In the genomic region with DNA sequence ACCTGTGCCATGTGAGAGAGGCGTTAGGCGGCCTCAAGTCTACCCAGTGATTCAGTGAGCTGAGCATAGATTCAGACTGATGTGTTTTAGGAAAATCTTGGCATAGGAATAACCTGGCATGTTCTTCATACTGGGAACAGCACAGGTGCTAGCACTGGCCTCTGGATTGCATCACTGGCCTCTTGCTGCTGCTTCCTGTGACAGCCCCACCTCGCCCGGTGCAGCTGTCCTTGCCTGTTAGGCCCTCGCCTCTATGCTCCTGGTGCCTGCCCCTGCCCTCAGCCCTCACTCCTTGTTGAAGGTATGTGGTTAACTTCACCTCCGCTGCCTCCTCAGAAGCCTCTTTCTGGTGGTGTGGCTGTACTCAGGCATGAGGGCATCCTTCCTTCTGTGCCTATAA, we compare ENCODE assay signal across 34 cellular contexts. TPM values are rescaled to one million over a fixed set of nuclear protein-coding genes. Genes with fewer than 3 reads are reported as not detected.
DNase-seq lines count a peak whose midpoint lies in the region; ATAC-seq, FAIRE-seq and TF ChIP-seq lines count a peak whose summit lies in the region.
"Had no signal": no experiment of that assay in that cellular context is flagged by ENCODE, and none has a peak within 500 bp of the region (broad histone marks: within the 10 kb centered on the region; RNA-seq: fewer than 3 reads in every experiment).

No MANE protein-coding gene starts in this region.

- BruUV-seq in HCT116 (replicated peaks; lab: Mats Ljungman, UMichigan) (no TSS peak), GM12878 (replicated peaks; lab: Mats Ljungman, UMichigan) (no TSS peak)

- TF ChIP-seq RAD21 in HCT116 (IDR thresholded peaks at IDR 0.05; ENCODE audit: low read depth): no peak
- TF ChIP-seq RAD21 in GM12878 (IDR thresholded peaks at IDR 0.05; ENCODE audit: insufficient read depth, low read depth, low read length): no peak

- TF ChIP-seq POLR2A in HCT116 (IDR thresholded peaks at IDR 0.05; ENCODE audit: borderline replicate concordance, extremely low read depth, insufficient read depth, insufficient read length) (no peak), GM12878 (IDR thresholded peaks at IDR 0.05; ENCODE audit: low read depth, low read length) (peak; percentile 41; the same call in 1 of the 2 replicates)

- WGBS in GM12878 (ENCODE audit: insufficient coverage, insufficient replicate concordance, low lambda C conversion rate, missing lambda C conversion rate): 98% methylated on average over 6 of the region's 6 CpGs
- 90 to 95% methylated on average over 6 of the region's 6 CpGs for WGBS in aorta, 2 donors

- DNase-seq in COLO668 (lab: John Stamatoyannopoulos, UW; ENCODE audit: unreplicated experiment): peak; percentile 6
- no peak for DNase-seq in HCT116 (ENCODE audit: low read depth, low spot score)
- DNase-seq in GM12878 (ENCODE audit: low read depth, low spot score): no peak
- DNase-seq in mucosa of descending colon: no peak
- DNase-seq in ureter (ENCODE audit: low spot score): no peak
- no peak for DNase-seq in aorta
- no peak for DNase-seq in activated CD4-positive, alpha-beta T cell treated with anti-CD3 and anti-CD28 coated beads, Interleukin-2, amount 50 U/mL, for 1 hour
- DNase-seq: activated CD4-positive, alpha-beta T cell treated with anti-CD3 and anti-CD28 coated beads, Interleukin-2, amount 50 U/mL, for 48 hours; activated naive CD4-positive, alpha-beta T cell treated with Interleukin-2 at 50 U/mL for 16 hours; activated T-cell treated with anti-CD3 and anti-CD28 coated beads, Interleukin-2, amount 50 U/mL, for 72 hours; AML-193; CD4-positive, CD25-positive, alpha-beta regulatory T cell; cerebellar nuclear complex; HCEC 1CT; Karpas-422; kidney glomerular epithelial cell; midbrain; MV-4-11; naive thymus-derived CD8-positive, alpha-beta T cell; NCI-H1436; NCI-H2107; NCI-H446 treated with DMSO at 0.1 percent for 48 hours; occipital lobe; OCI-M1; stimulated activated naive CD4-positive, alpha-beta T cell; T-helper 17 cell had no signal

- H3K36me3 ChIP-seq in HCT116 (ENCODE audit: control insufficient read depth in 1 of 2, insufficient read depth in 2 of 2, low read length in 2 of 2): no peaks in the 10 kb centered on the region
- peaks cover 42 to 67% of the 10 kb centered on the region in 2 experiments for H3K36me3 ChIP-seq in GM12878 (ENCODE audit: control insufficient read depth in 2 of 2, insufficient read depth in 2 of 2, low read length in 1 of 2)
- no peaks in the 10 kb centered on the region for H3K36me3 ChIP-seq in mucosa of descending colon (ENCODE audit: low read depth)
- no peaks in the 10 kb centered on the region for H3K36me3 ChIP-seq in aorta (ENCODE audit: control insufficient read depth in 1 of 2, insufficient read depth in 2 of 2, low read length in 1 of 2)
- H3K36me3 ChIP-seq: suprapubic skin had no signal

- H3K4me2 ChIP-seq in HCT116 (ENCODE audit: low read length) (no peak overlapping the region; the same call in 1 of the 2 replicates), GM12878 (ENCODE audit: control insufficient read depth, insufficient read depth) (no peak overlapping the region)

- H2AFZ ChIP-seq in HCT116 (ENCODE audit: low read depth, low read length, poor library complexity, severe bottlenecking) (no peak overlapping the region), GM12878 (ENCODE audit: control insufficient read depth, low read depth, low read length) (no peak overlapping the region)

- RAD21 ChIA-PET in HCT116 (lab: Charles Lee; ENCODE audit: low non-redundant PET in 1 of 2, low total read pairs in 2 of 2, uncharacterized antibody in 2 of 2, unreplicated experiment in 2 of 2) (no interaction called here), GM12878 (lab: Charles Lee; ENCODE audit: unreplicated experiment) (interaction anchor here (0.6 to 2.6 kb wide), 3 partner anchors 62 to 68 kb away, joined by 3 to 9 read pairs (median 3); no protein-coding TSS in a partner anchor)

- CTCF ChIA-PET in HCT116 (lab: Charles Lee) (no interaction called here), GM12878 (lab: Yijun Ruan, JAX) (interaction anchor here (1.2 to 23.4 kb wide), 2 partner anchors 20 to 70 kb away, joined by 3 to 790 read pairs; no protein-coding TSS in a partner anchor)

- intact Hi-C loops in HCT116 (cut with micrococcal nuclease): loop anchor here (5.0 kb wide), 1 partner anchor 67 kb away; no protein-coding TSS in a partner anchor
- intact Hi-C loops in GM12878 (cut with micrococcal nuclease; ENCODE audit: unreplicated experiment): no loop called here
- intact Hi-C loops in mucosa of descending colon (cut with DNase I, micrococcal nuclease): loop anchor here in 1 of 2 donors (5.0 kb wide), 1 partner anchor 67 kb away; no protein-coding TSS in a partner anchor
- intact Hi-C loops in aorta (cut with DNase I): no loop called here

- TF ChIP-seq CTCF in HCT116 (IDR thresholded peaks at IDR 0.05 in 2 of 3, conservative IDR thresholded peaks at IDR 0.05 in 1 of 3; ENCODE audit: borderline replicate concordance in 1 of 3, insufficient read depth in 1 of 3, low read depth in 2 of 3, low read length in 2 of 3): no peak
- TF ChIP-seq CTCF in GM12878 (IDR thresholded peaks at IDR 0.05 in 2 of 3, conservative IDR thresholded peaks at IDR 0.05 in 1 of 3; ENCODE audit: control insufficient read depth in 2 of 3, extremely low read depth in 1 of 3, insufficient read depth in 1 of 3, low read depth in 3 of 3, low read length in 3 of 3): no peak
- TF ChIP-seq CTCF in mucosa of descending colon (IDR thresholded peaks at IDR 0.05): no peak

- SMC1A ChIA-PET in GM12878 (lab: Charles Lee; ENCODE audit: uncharacterized antibody, unreplicated experiment): interaction anchor here (0.6 to 12.1 kb wide), 3 partner anchors 62 to 74 kb away, joined by 3 to 424 read pairs (median 4); no protein-coding TSS in a partner anchor

- H3K9me2 ChIP-seq in HCT116 (ENCODE audit: insufficient read depth): no peaks in the 10 kb centered on the region

- no peaks in the 10 kb centered on the region for H4K20me1 ChIP-seq in HCT116 (ENCODE audit: insufficient read depth)
- no peaks in the 10 kb centered on the region for H4K20me1 ChIP-seq in GM12878 (ENCODE audit: control insufficient read depth, insufficient read depth)

- ATAC-seq in HCT116 (no peak), GM12878 (no peak), mucosa of descending colon (peak; percentile 8), aorta (ENCODE audit: low FRiP score) (no peak)
- ATAC-seq: activated CD4-positive, CD25-positive, alpha-beta regulatory T cell treated with anti-CD3 and anti-CD28 coated beads, Interleukin-2, amount 50 U/mL, for 24 hours; activated T-cell treated with anti-CD3 and anti-CD28 coated beads, Interleukin-2, amount 50 U/mL, for 72 hours; naive thymus-derived CD8-positive, alpha-beta T cell; SK-N-SH treated with all-trans-retinoic acid at 6 μM for 48 hours; T-helper 17 cell had no signal

- TF ChIP-seq EP300 in GM12878 (IDR thresholded peaks at IDR 0.05; ENCODE audit: borderline replicate concordance in 1 of 2, control insufficient read depth in 1 of 2, low read depth in 2 of 2, low read length in 2 of 2): no peak

- H3K27me3 ChIP-seq in HCT116 (ENCODE audit: insufficient read depth, low read length) (no peaks in the 10 kb centered on the region), GM12878 (replicated peaks in 1 of 2; ENCODE audit: control insufficient read depth in 2 of 2, insufficient read depth in 2 of 2, low read length in 1 of 2) (no peaks in the 10 kb centered on the region), aorta (ENCODE audit: control insufficient read depth in 1 of 2, insufficient read depth in 2 of 2, low read length in 1 of 2) (no peaks in the 10 kb centered on the region)
- H3K27me3 ChIP-seq: suprapubic skin had no signal

- POLR2A ChIA-PET in HCT116 (lab: Charles Lee): no interaction called here
- POLR2A ChIA-PET in GM12878 (lab: Charles Lee): no interaction called here

- H3K4me1 ChIP-seq in HCT116 (ENCODE audit: control insufficient read depth in 1 of 2, insufficient read depth in 2 of 2, low read length in 2 of 2): peaks cover 0 to 6% of the 10 kb centered on the region in 2 experiments; a peak in 1 of 4 replicates
- H3K4me1 ChIP-seq in GM12878 (ENCODE audit: control insufficient read depth, insufficient read depth, low read length): peaks cover 5% of the 10 kb centered on the region
- H3K4me1 ChIP-seq in mucosa of descending colon (ENCODE audit: low read depth): no peaks in the 10 kb centered on the region
- H3K4me1 ChIP-seq in aorta (ENCODE audit: control insufficient read depth in 1 of 2, insufficient read depth in 2 of 2, low read length in 2 of 2): no peaks in the 10 kb centered on the region
- H3K4me1 ChIP-seq: suprapubic skin had no signal

- FAIRE-seq in GM12878 (lab: Jason Lieb, UNC): no peak
- FAIRE-seq: D721Med, endometrium, frontal cortex had no signal

- H3K9me3 ChIP-seq in HCT116 (ENCODE audit: control insufficient read depth in 1 of 2, insufficient read depth in 1 of 2, low read depth in 1 of 2, low read length in 2 of 2) (no peaks in the 10 kb centered on the region), GM12878 (replicated peaks; ENCODE audit: control insufficient read depth, insufficient read depth, low read length) (no peaks in the 10 kb centered on the region), mucosa of descending colon (no peaks in the 10 kb centered on the region), aorta (ENCODE audit: control insufficient read depth, low read length) (no peaks in the 10 kb centered on the region)
- H3K9me3 ChIP-seq: suprapubic skin had no signal

- no peak overlapping the region for H3K27ac ChIP-seq in HCT116 (ENCODE audit: low read depth, low read length)
- H3K27ac ChIP-seq in GM12878 (ENCODE audit: control insufficient read depth, insufficient read depth): no peak overlapping the region
- H3K27ac ChIP-seq in aorta (ENCODE audit: low read depth in 1 of 2, low read length in 2 of 2): no peak overlapping the region
- H3K27ac ChIP-seq: suprapubic skin had no signal

- no peaks in the 10 kb centered on the region for H3K79me2 ChIP-seq in HCT116 (ENCODE audit: insufficient read depth, low read length)
- peaks cover 4% of the 10 kb centered on the region for H3K79me2 ChIP-seq in GM12878 (ENCODE audit: control insufficient read depth, insufficient read depth, low read length)

- H3K4me3 ChIP-seq in HCT116 (replicated peaks in 1 of 2; ENCODE audit: low read depth in 1 of 2, low read length in 2 of 2): no peak overlapping the region
- no peak overlapping the region for H3K4me3 ChIP-seq in GM12878
- H3K4me3 ChIP-seq in mucosa of descending colon: no peak overlapping the region
- no peak overlapping the region for H3K4me3 ChIP-seq in aorta (ENCODE audit: low read length in 2 of 2)
- H3K4me3 ChIP-seq: suprapubic skin had no signal

- H3K9ac ChIP-seq in HCT116 (ENCODE audit: low read length): no peak overlapping the region
- H3K9ac ChIP-seq in GM12878 (ENCODE audit: control insufficient read depth, insufficient read depth, low read length): no peak overlapping the region

- in situ Hi-C loops in GM12878 (cut with MboI): loop anchor here (5.0 kb wide), 1 partner anchor 72 kb away; no protein-coding TSS in a partner anchor

RNA-seq across cellular contexts. Expression of a gene that starts 46.2 kb away (rescaled TPM):
- total RNA-seq in HCT116 (2021; ENCODE audit: unreplicated experiment): 0.59 TPM
- 0.06 and 0.08 TPM in 2 replicates for polyA plus RNA-seq in HCT116 (2012)
- 275 and 310 TPM in 2 replicates for total RNA-seq in GM12878 (2013; cell fraction: nucleolus; rRNA removed)
- total RNA-seq in GM12878 (2014; rRNA removed): 113 and 114 TPM in 2 replicates
- total RNA-seq in GM12878 (2014; rRNA removed; fragmentation: Illumina TruSeq; extraction: Trizol): 121 and 122 TPM in 2 replicates
- total RNA-seq in GM12878 (2021): 103 and 107 TPM in 2 replicates
- 81.4 TPM for polyA plus RNA-seq in GM12878 (2011; ENCODE audit: low read depth)
- polyA plus RNA-seq in GM12878 (2011; rRNA removed): 58.9 and 84.8 TPM in 2 replicates
- polyA plus RNA-seq in GM12878 (2011; cell fraction: cytosol; rRNA removed): 43.9 and 56.1 TPM in 2 replicates
- 198 and 209 TPM in 2 replicates for polyA plus RNA-seq in GM12878 (2011; cell fraction: nucleus; rRNA removed)
- 105 and 141 TPM in 2 replicates for polyA plus RNA-seq in GM12878 (2012)
- polyA plus RNA-seq in GM12878 (2014; fragmentation: Illumina TruSeq; extraction: Trizol): 156 and 162 TPM in 2 replicates
- 100 to 1,000 TPM; 165 to 201 TPM for polyA plus RNA-seq in GM12878 (2014; fragmentation: Nextera tagmentation; extraction: Ambion mirVana)
- polyA plus RNA-seq in GM12878 (2014; rRNA removed): 75.0 and 79.5 TPM in 2 replicates
- polyA plus RNA-seq in GM12878 (2016; fragmentation: Nextera tagmentation; extraction: Ambion mirVana): 100 to 1,000 TPM; 156 to 158 TPM
- 60.2 and 69.3 TPM in 2 replicates for polyA minus RNA-seq in GM12878 (2011; rRNA and poly(A)+ RNA removed)
- polyA minus RNA-seq in GM12878 (2011; cell fraction: cytosol; rRNA and poly(A)+ RNA removed): 31.5 and 35.9 TPM in 2 replicates
- 126 and 166 TPM in 2 replicates for polyA minus RNA-seq in GM12878 (2011; cell fraction: nucleus; rRNA and poly(A)+ RNA removed)
- total RNA-seq in mucosa of descending colon: 10 to 100 TPM; 13.2 to 45.7 (median 30.4) TPM
- total RNA-seq in ureter: 56.4 TPM
- total RNA-seq in aorta: 10 to 100 TPM in 1 of 2 donors, 1 to 10 TPM in 1; 4.1 to 20.2 TPM
- polyA plus RNA-seq in aorta: 10 to 100 TPM in 1 of 2 donors, under 1 TPM in 1; 0.72 to 12.5 TPM
- total RNA-seq: A673, dermis microvascular lymphatic vessel endothelial cell had no signal
